ENCODE assay signal across 8 cellular contexts in genomic region chr11:43311791-43312607, GRCh38. TPM values are rescaled to one million over a fixed set of nuclear protein-coding genes. Genes with fewer than 3 reads are reported as not detected.
DNase-seq lines count a peak whose midpoint lies in the region; ATAC-seq and TF ChIP-seq lines count a peak whose summit lies in the region.

TSS of gene API5 (plus strand) at chr11:43311996. CDS start at chr11:43312128, 132 bp downstream.

- peaks cover 47% of the 10 kb centered on the region for H3K4me1 Mint-ChIP-seq in activated B cell treated with CpG ODN at 0.5 μM for 24 hours

- no peaks in the 10 kb centered on the region for H3K9me3 Mint-ChIP-seq in activated B cell treated with CpG ODN at 0.5 μM for 24 hours

- WGBS in spleen, 5 donors = 0% methylated on average over 36 to 60 of the region's 60 CpGs

- peak; percentile 99 for ATAC-seq in GM19023 (IDR thresholded peaks at IDR 0.05; ENCODE audit: unreplicated experiment)
- ATAC-seq in HG03280 (IDR thresholded peaks at IDR 0.05; ENCODE audit: unreplicated experiment) = peak; percentile 98
- peak; percentile 98 for ATAC-seq in activated B cell treated with CpG ODN at 0.5 μM for 24 hours (ENCODE audit: low read depth)

- intact Hi-C loops in activated B cell treated with CpG ODN at 0.5 μM for 24 hours (cut with micrococcal nuclease) = loop anchor here (1.0 to 10.0 kb wide), 7 partner anchors 19 to 1253 kb away; partner anchors contain the start of genes ACCS, ALKBH3, CD82 and HSD17B12
- intact Hi-C loops in spleen (cut with DNase I; ENCODE audit: low total_unique reads) = no loop called here

- peaks cover 0 to 2% (median 0%) of the 10 kb centered on the region in 6 donors for H3K36me3 ChIP-seq in spleen

- H3K4me3 Mint-ChIP-seq in activated B cell treated with CpG ODN at 0.5 μM for 24 hours = peak within 1 kb of the TSS; percentile 98

- peaks cover 14% of the 10 kb centered on the region for H3K36me3 Mint-ChIP-seq in activated B cell treated with CpG ODN at 0.5 μM for 24 hours (ENCODE audit: low read depth)

- H3K27me3 Mint-ChIP-seq in activated B cell treated with CpG ODN at 0.5 μM for 24 hours = no peaks in the 10 kb centered on the region

- no peaks in the 10 kb centered on the region for H3K9me3 ChIP-seq in spleen

- CTCF ChIA-PET in activated B cell treated with CpG ODN at 0.5 μM for 24 hours (lab: Charles Lee) = interaction anchor here (0.7 to 2.2 kb wide), 10 partner anchors 10 to 569 kb away, joined by 3 to 19 read pairs (median 6); partner anchors contain the start of genes HSD17B12 and TTC17

- POLR2A ChIA-PET in activated B cell treated with CpG ODN at 0.5 μM for 24 hours (lab: Charles Lee) = interaction anchor here (0.6 to 2.8 kb wide), 6 partner anchors 11 to 540 kb away, joined by 3 to 56 read pairs (median 4); partner anchors contain the start of genes HSD17B12 and TTC17

- no peak for TF ChIP-seq POLR2A in spleen (IDR thresholded peaks at IDR 0.05)

- H3K27ac ChIP-seq in caudate nucleus (ENCODE audit: low read depth, low read length) = peak within 1 kb of the TSS; percentile 67
- H3K27ac ChIP-seq in spleen = peak within 1 kb of the TSS; percentile 73 to 90 (median 87)

- peak; percentile 74 for TF ChIP-seq CTCF in AG10803 (conservative IDR thresholded peaks at IDR 0.05; ENCODE audit: low read length)
- no peak for TF ChIP-seq CTCF in activated B cell treated with CpG ODN at 0.5 μM for 24 hours (IDR thresholded peaks at IDR 0.05)
- peak; percentile 38 to 80 (median 73) for TF ChIP-seq CTCF in spleen (IDR thresholded peaks at IDR 0.05 in 8 of 11, conservative IDR thresholded peaks at IDR 0.05 in 3 of 11)

- H3K4me3 ChIP-seq in AG10803 (ENCODE audit: low read length) (peak within 1 kb of the TSS; percentile 89), spleen (peak within 1 kb of the TSS; percentile 72 to 99 (median 93))

- peak; percentile 91 for DNase-seq in AG10803 (ENCODE audit: low read depth)
- DNase-seq in NCI-H345 (lab: John Stamatoyannopoulos, UW) = peak; percentile 98
- DNase-seq in activated B cell treated with CpG ODN at 0.5 μM for 24 hours = peak; percentile 88
- DNase-seq in caudate nucleus (lab: John Stamatoyannopoulos, UW) = peak; percentile 22 to 96 (median 86)
- DNase-seq in inferior parietal cortex (ENCODE audit: extremely low spot score) = peak; percentile 94
- DNase-seq in spleen = peak; percentile 98

- peak within 1 kb of the TSS; percentile 89 for H3K27ac Mint-ChIP-seq in activated B cell treated with CpG ODN at 0.5 μM for 24 hours

- H3K27me3 ChIP-seq in spleen (replicated peaks in 1 of 7) = no peaks in the 10 kb centered on the region

- H3K4me1 ChIP-seq in spleen = peaks cover 25 to 53% (median 47%) of the 10 kb centered on the region in 6 donors

RNA-seq across cellular contexts. Expression of gene API5, which starts in this region (rescaled TPM):
- total RNA-seq in activated B cell treated with CpG ODN at 0.5 μM for 24 hours (122 and 123 TPM in 2 replicates), spleen (100 to 1,000 TPM in 2 of 7 donors, 10 to 100 TPM in 5; 72.9 to 110 (median 85.5) TPM)
- polyA plus RNA-seq in spleen = 10 to 100 TPM; 28.2 to 42.2 (median 35.0) TPM

Comparison
In these comparisons a context has a peak if more than half of its experiments do, and no peak if none do; other contexts are left out.
1. Peak in every context shown above with its lines: DNase-seq, ATAC-seq, H3K4me3 ChIP-seq and H3K27ac ChIP-seq.